ENCODE assay signal across 8 cellular contexts in the genomic region with DNA sequence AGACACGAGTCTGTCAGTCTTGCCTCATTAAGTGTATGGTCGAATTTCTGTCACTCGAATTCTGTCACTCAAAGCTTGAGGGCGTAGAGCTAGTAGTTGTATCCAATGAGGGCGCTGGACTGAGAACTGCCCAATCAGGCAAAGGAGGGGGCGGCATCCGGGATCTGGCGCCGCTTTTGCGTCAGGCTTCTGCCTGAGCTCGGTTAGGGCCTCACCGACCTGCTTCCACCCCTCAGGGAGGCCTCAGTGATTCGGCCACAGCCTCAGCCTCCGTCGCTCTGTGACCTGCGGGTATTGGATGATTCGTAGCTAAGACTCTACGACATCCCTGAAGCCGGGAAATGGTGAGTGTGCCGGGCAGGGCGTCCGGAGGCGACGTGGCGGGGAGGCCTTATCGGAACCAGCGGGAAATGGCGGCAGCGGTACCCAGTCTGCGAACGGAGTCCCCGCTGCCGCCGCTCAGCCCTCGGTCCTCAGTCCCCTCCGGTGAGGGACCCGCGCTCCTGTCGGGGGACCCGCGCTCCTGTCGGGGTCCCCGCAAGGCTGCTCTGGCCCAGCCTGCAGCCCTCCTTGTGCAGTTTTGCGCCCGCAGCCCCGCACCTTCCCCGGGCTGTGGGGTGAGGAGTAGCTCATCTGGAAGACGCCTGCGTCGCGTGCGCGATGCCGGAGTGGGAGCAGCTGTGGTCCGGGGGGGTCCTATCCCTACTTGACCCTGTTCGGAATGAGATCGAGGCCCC.
DNase-seq lines count a peak whose midpoint lies in the region; ATAC-seq and TF ChIP-seq lines count a peak whose summit lies in the region.

No MANE protein-coding gene starts in this region.

- ATAC-seq in left colon (no peak), GM18907 (IDR thresholded peaks at IDR 0.05; ENCODE audit: unreplicated experiment) (no peak)

- TF ChIP-seq CTCF in dorsolateral prefrontal cortex (IDR thresholded peaks at IDR 0.05 in 54 of 56, conservative IDR thresholded peaks at IDR 0.05 in 2 of 56; ENCODE audit: low read depth in 1 of 56, partially characterized antibody in 56 of 56) (peak in 4 of 56 donors; percentile 3 to 14 (median 10)), GM13977 (IDR thresholded peaks at IDR 0.05; ENCODE audit: extremely low read depth, insufficient read depth, missing control alignments) (no peak)

- H3K27me3 ChIP-seq in dorsolateral prefrontal cortex: peaks cover 0 to 7% (median 0%) of the 10 kb centered on the region in 45 donors

- DNase-seq in NCI-H2227 (lab: John Stamatoyannopoulos, UW; ENCODE audit: unreplicated experiment): peak; percentile 87
- DNase-seq in dorsolateral prefrontal cortex: peak; percentile 41 to 91 (median 86)
- DNase-seq in left colon: peak; percentile 39 to 52
- DNase-seq in smooth muscle cell of the brain vasculature (ENCODE audit: low read depth, low spot score): peak; percentile 50
- no peak for DNase-seq in NCI-H526 treated with DMSO at 0.1 percent for 48 hours (lab: John Stamatoyannopoulos, UW)
- DNase-seq in NOMO-1 treated with dmso at 0.1 percent for 144 hours (lab: John Stamatoyannopoulos, UW; ENCODE audit: unreplicated experiment): no peak
- no peak for DNase-seq in GM13977 (ENCODE audit: low spot score)

- H3K27ac ChIP-seq in dorsolateral prefrontal cortex: peak overlapping the region in 30 of 59 donors; percentile 8 to 84 (median 60)

- peak overlapping the region; percentile 38 to 86 (median 69) for H3K4me3 ChIP-seq in dorsolateral prefrontal cortex

- intact Hi-C loops in dorsolateral prefrontal cortex (cut with DNase I): no loop called here
- intact Hi-C loops in left colon (cut with DNase I, micrococcal nuclease): no loop called here

- in situ Hi-C loops in GM13977 (cut with MboI; ENCODE audit: low pct_unique_long_range_greater_than_20kb, low sequenced_read_pairs, unreplicated experiment): no loop called here

Comparison
In these comparisons a context has a peak if more than half of its experiments do, and no peak if none do; other contexts are left out.
1. DNase-seq: peak in NCI-H2227 (single experiment), dorsolateral prefrontal cortex (10 of 10), left colon (2 of 2) and smooth muscle cell of the brain vasculature (single experiment); none in NCI-H526 treated with DMSO at 0.1 percent for 48 hours (single experiment), NOMO-1 treated with dmso at 0.1 percent for 144 hours (single experiment) and GM13977 (single experiment).